ENCODE assay signal across 11 cellular contexts in the genomic region with DNA sequence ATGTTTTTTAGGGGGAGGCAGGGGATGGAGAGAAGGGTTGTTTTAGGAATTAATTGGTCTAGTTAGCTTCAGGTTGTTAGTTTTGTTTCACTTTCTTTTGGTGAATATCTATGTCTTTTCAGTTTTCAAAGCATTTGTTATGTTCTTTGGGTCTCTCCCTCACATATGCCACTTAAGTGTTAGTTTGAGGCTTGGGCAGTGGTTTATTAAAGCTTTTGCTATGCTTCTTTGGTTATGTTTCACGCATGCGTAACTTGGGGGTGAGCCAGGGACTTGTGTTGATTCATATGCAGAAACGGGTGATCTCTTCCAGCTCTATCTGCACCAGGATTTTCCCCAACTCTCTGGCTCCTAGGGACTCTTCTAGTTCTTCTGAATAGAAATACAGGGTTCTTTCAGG. TPM values are rescaled to one million over a fixed set of nuclear protein-coding genes. Genes with fewer than 3 reads are reported as not detected.
DNase-seq lines count a peak whose midpoint lies in the region; ATAC-seq, FAIRE-seq and TF ChIP-seq lines count a peak whose summit lies in the region.
"Had no signal": no experiment of that assay in that cellular context is flagged by ENCODE, and none has a peak within 500 bp of the region (broad histone marks: within the 10 kb centered on the region; RNA-seq: fewer than 3 reads in every experiment).

No MANE protein-coding gene starts in this region.

- no peak overlapping the region for H3K27ac ChIP-seq in HUES48 (ENCODE audit: low read depth, low read length)
- no peak overlapping the region for H3K27ac ChIP-seq in small intestine (ENCODE audit: low read depth in 1 of 2, low read length in 1 of 2)

- 48 to 64% (median 55%) methylated on average over 3 of the region's 3 CpGs for WGBS in small intestine, 3 donors

- FAIRE-seq in small intestine (lab: Jason Lieb, UNC), result no peak

- TF ChIP-seq CTCF in natural killer cell (IDR thresholded peaks at IDR 0.05), result no peak

- H3K36me3 ChIP-seq in HUES48 (ENCODE audit: control insufficient read depth, insufficient read depth, low read length) (no peaks in the 10 kb centered on the region), small intestine (ENCODE audit: control insufficient read depth in 2 of 2, insufficient read depth in 2 of 2, low read length in 2 of 2) (no peaks in the 10 kb centered on the region)

- no peak overlapping the region for H3K9ac ChIP-seq in HUES48 (ENCODE audit: low read depth, low read length)

- peaks cover 7% of the 10 kb centered on the region; the same call in 1 of the 2 replicates for H3K4me1 ChIP-seq in HUES48 (ENCODE audit: control insufficient read depth, insufficient read depth, low read length)
- no peaks in the 10 kb centered on the region for H3K4me1 ChIP-seq in small intestine (ENCODE audit: control insufficient read depth in 2 of 2, insufficient read depth in 1 of 2, low read depth in 1 of 2, low read length in 1 of 2)

- intact Hi-C loops in natural killer cell (cut with micrococcal nuclease), result no loop called here

- H3K9me3 ChIP-seq in HUES48 (ENCODE audit: control insufficient read depth, insufficient read depth, low read length) (peaks cover 3% of the 10 kb centered on the region; the same call in 1 of the 2 replicates), small intestine (ENCODE audit: control insufficient read depth, low read depth) (no peaks in the 10 kb centered on the region)

- H3K27ac Mint-ChIP-seq in natural killer cell treated with Interleukin-12 subunit alpha and Interleukin-12 subunit beta and Interleukin-15 and Interleukin-18, amount 100 ng/mL, for 72 hours, result no peak overlapping the region
- H3K27ac Mint-ChIP-seq in natural killer cell, result no peak overlapping the region
- H3K27ac Mint-ChIP-seq: naive B cell had no signal

- H3K4me3 ChIP-seq in HUES48 (ENCODE audit: low read depth, low read length) (0 out of 2 replicates have a peak overlapping the region, but pooled peaks have one; percentile 4), small intestine (ENCODE audit: low read depth in 1 of 2, low read length in 2 of 2) (no peak overlapping the region)

- peak overlapping the region; percentile 9 for H3K4me3 Mint-ChIP-seq in natural killer cell treated with Interleukin-12 subunit alpha and Interleukin-12 subunit beta and Interleukin-15 and Interleukin-18, amount 100 ng/mL, for 72 hours
- no peak overlapping the region for H3K4me3 Mint-ChIP-seq in natural killer cell
- H3K4me3 Mint-ChIP-seq: naive B cell had no signal

- H3K27me3 Mint-ChIP-seq in natural killer cell treated with Interleukin-12 subunit alpha and Interleukin-12 subunit beta and Interleukin-15 and Interleukin-18, amount 100 ng/mL, for 72 hours, result peaks cover 24 to 42% of the 10 kb centered on the region in 2 donors
- peaks cover 37 to 41% of the 10 kb centered on the region in 2 donors for H3K27me3 Mint-ChIP-seq in natural killer cell (ENCODE audit: low read depth in 2 of 2)

- no peaks in the 10 kb centered on the region for H3K4me1 Mint-ChIP-seq in natural killer cell treated with Interleukin-12 subunit alpha and Interleukin-12 subunit beta and Interleukin-15 and Interleukin-18, amount 100 ng/mL, for 72 hours (ENCODE audit: low read depth in 2 of 2)
- no peaks in the 10 kb centered on the region for H3K4me1 Mint-ChIP-seq in natural killer cell
- H3K4me1 Mint-ChIP-seq: naive B cell had no signal

- H3K27me3 ChIP-seq in HUES48 (ENCODE audit: control insufficient read depth, insufficient read depth, low read length) (no peaks in the 10 kb centered on the region), small intestine (ENCODE audit: control insufficient read depth in 2 of 2, insufficient read depth in 2 of 2, low read length in 2 of 2) (no peaks in the 10 kb centered on the region)

- H3K9me3 Mint-ChIP-seq in natural killer cell treated with Interleukin-12 subunit alpha and Interleukin-12 subunit beta and Interleukin-15 and Interleukin-18, amount 100 ng/mL, for 72 hours, result peaks cover 4% of the 10 kb centered on the region
- no peaks in the 10 kb centered on the region for H3K9me3 Mint-ChIP-seq in natural killer cell

- H3K36me3 Mint-ChIP-seq in natural killer cell treated with Interleukin-12 subunit alpha and Interleukin-12 subunit beta and Interleukin-15 and Interleukin-18, amount 100 ng/mL, for 72 hours, result no peaks in the 10 kb centered on the region
- no peaks in the 10 kb centered on the region for H3K36me3 Mint-ChIP-seq in natural killer cell

- ATAC-seq in natural killer cell treated with Interleukin-12 subunit alpha and Interleukin-12 subunit beta and Interleukin-15 and Interleukin-18, amount 100 ng/mL, for 72 hours, result no peak
- ATAC-seq in natural killer cell (no peak), HG03469 (IDR thresholded peaks at IDR 0.05; ENCODE audit: unreplicated experiment) (no peak)

- DNase-seq in natural killer cell treated with Interleukin-12 subunit alpha and Interleukin-12 subunit beta and Interleukin-15 and Interleukin-18, amount 100 ng/mL, for 72 hours (ENCODE audit: low spot score), result no peak
- DNase-seq in natural killer cell, result no peak
- peak; percentile 42 for DNase-seq in fibroblast of gingiva (ENCODE audit: low read depth)
- DNase-seq in NK-92 (lab: John Stamatoyannopoulos, UW; ENCODE audit: unreplicated experiment), result no peak
- DNase-seq in activated CD8-positive, alpha-beta memory T cell treated with anti-CD3 and anti-CD28 coated beads for 24 hours, result no peak
- DNase-seq in small intestine, result no peak
- DNase-seq: aorta, naive B cell, trophoblast cell had no signal

RNA-seq across cellular contexts. Expression of gene MMS22L, which starts 11.4 kb away (rescaled TPM):
- total RNA-seq in natural killer cell treated with Interleukin-12 subunit alpha and Interleukin-12 subunit beta and Interleukin-15 and Interleukin-18, amount 100 ng/mL, for 72 hours, result 10 to 100 TPM; 30.8 to 66.9 TPM
- 10 to 100 TPM in 2 of 3 donors, 1 to 10 TPM in 1; 9.1 to 14.3 (median 11.7) TPM for total RNA-seq in natural killer cell
- polyA plus RNA-seq in small intestine, result 1 to 10 TPM in 2 of 3 donors, under 1 TPM in 1; 0.54 to 3.3 (median 1.8) TPM
